Comparison of ENCODE assay signal across 21 cellular contexts in the genomic region with DNA sequence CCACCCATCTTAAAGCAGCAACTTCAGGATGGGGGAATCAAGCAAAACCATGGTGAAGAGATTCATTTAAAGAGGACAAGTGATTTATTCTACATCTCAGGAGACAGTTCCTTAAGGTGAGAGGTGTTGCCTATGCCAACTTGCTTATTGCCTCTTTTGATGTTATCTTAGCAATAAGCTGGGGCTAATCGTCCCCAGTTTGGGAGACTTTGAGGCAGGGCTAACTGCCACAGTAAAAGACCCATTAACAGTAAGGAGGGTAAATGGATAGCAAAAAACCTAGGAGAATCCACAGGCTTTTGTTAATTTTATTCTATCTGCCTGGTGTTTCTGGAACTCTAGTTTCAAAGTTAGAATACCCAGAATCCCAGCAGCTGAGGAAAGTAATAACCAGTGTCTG. TPM values are rescaled to one million over a fixed set of nuclear protein-coding genes. Genes with fewer than 3 reads are reported as not detected.
A peak's percentile ranks its signal among the peaks of the same experiment; 100 is the strongest.
DNase-seq lines count a peak whose midpoint lies in the region; TF ChIP-seq lines count a peak whose summit lies in the region.
"Had no signal": no experiment of that assay in that cellular context is flagged by ENCODE, and none has a peak within 500 bp of the region (broad histone marks: within the 10 kb centered on the region; RNA-seq: fewer than 3 reads in every experiment).

No MANE protein-coding gene starts in this region.

- H3K27me3 Mint-ChIP-seq in type B pancreatic cell: no peaks in the 10 kb centered on the region
- H3K27me3 Mint-ChIP-seq: activated T-cell treated with anti-CD3 and anti-CD28 coated beads, Interleukin-2, amount 50 U/mL, for 24 hours; memory B cell had no signal

- H3K4me3 ChIP-seq in A673 (ENCODE audit: low read depth, low read length, poor library complexity, severe bottlenecking): peak overlapping the region; percentile 32
- peak overlapping the region; percentile 27 to 30 for H3K4me3 ChIP-seq in ascending aorta
- peak overlapping the region; percentile 16 for H3K4me3 ChIP-seq in skeletal muscle cell (ENCODE audit: low read depth, low read length)
- H3K4me3 ChIP-seq: SJSA1 had no signal

- H3K4me1 Mint-ChIP-seq in type B pancreatic cell (ENCODE audit: unreplicated experiment): peaks cover 25% of the 10 kb centered on the region
- H3K4me1 Mint-ChIP-seq: activated CD4-positive, alpha-beta T cell treated with anti-CD3 and anti-CD28 coated beads, Interleukin-2, amount 10 ng/mL, durations not matched to agents 24 days and 14 days; CD4-positive, CD25-positive, alpha-beta regulatory T cell had no signal

- H3K36me3 Mint-ChIP-seq in type B pancreatic cell: no peaks in the 10 kb centered on the region
- H3K36me3 Mint-ChIP-seq: activated naive CD8-positive, alpha-beta T cell treated with anti-CD3 and anti-CD28 coated beads, Interleukin-2, amount 10 ng/mL, durations not matched to agents 7 days and 5 days; CD4-positive, CD25-positive, alpha-beta regulatory T cell; memory B cell had no signal

- H3K36me3 ChIP-seq in A673 (ENCODE audit: insufficient read depth, low read length, poor library complexity, severe bottlenecking) (no peaks in the 10 kb centered on the region), ascending aorta (no peaks in the 10 kb centered on the region)
- H3K36me3 ChIP-seq: SJSA1 had no signal

- no peak for DNase-seq in A673 (ENCODE audit: low spot score)
- no peak for DNase-seq in ascending aorta (ENCODE audit: low spot score in 2 of 2)
- no peak for DNase-seq in skeletal muscle cell (ENCODE audit: low read depth)
- no peak for DNase-seq in type B pancreatic cell (ENCODE audit: extremely low spot score, unreplicated experiment)
- DNase-seq in activated CD4-positive, alpha-beta T cell treated with anti-CD3 and anti-CD28 coated beads for 4 hours: no peak
- DNase-seq in Kasumi-1 (lab: John Stamatoyannopoulos, UW): no peak
- no peak for DNase-seq in central memory CD4-positive, alpha-beta T cell
- DNase-seq: ACHN; activated CD4-positive, alpha-beta T cell treated with anti-CD3 and anti-CD28 coated beads, Interleukin-2, amount 10 ng/mL, durations not matched to agents 24 days and 14 days; activated naive CD8-positive, alpha-beta T cell treated with anti-CD3 and anti-CD28 coated beads, Interleukin-2, amount 10 ng/mL, durations not matched to agents 7 days and 5 days; activated T-cell treated with anti-CD3 and anti-CD28 coated beads, Interleukin-2, amount 50 U/mL, for 24 hours; CD4-positive, CD25-positive, alpha-beta regulatory T cell; HFFc6; NCI-H187 treated with DMSO at 0.1 percent for 48 hours; NCI-H526; OCI-M1; stimulated activated CD4-positive, alpha-beta T cell treated with anti-CD3 and anti-CD28 coated beads, Interleukin-4, amount 100 ng/mL, for 24 hours; stimulated activated CD8-positive, alpha-beta memory T cell treated with anti-CD3 and anti-CD28 coated beads, Interleukin-4, amount 100 ng/mL, for 48 hours had no signal

- no peak overlapping the region for H3K4me3 Mint-ChIP-seq in type B pancreatic cell
- H3K4me3 Mint-ChIP-seq: activated CD4-positive, alpha-beta T cell treated with anti-CD3 and anti-CD28 coated beads, Interleukin-2, amount 10 ng/mL, durations not matched to agents 24 days and 14 days; activated naive CD8-positive, alpha-beta T cell treated with anti-CD3 and anti-CD28 coated beads, Interleukin-2, amount 10 ng/mL, durations not matched to agents 7 days and 5 days; activated T-cell treated with anti-CD3 and anti-CD28 coated beads, Interleukin-2, amount 50 U/mL, for 24 hours; CD4-positive, CD25-positive, alpha-beta regulatory T cell; memory B cell had no signal

- intact Hi-C loops in A673 (cut with micrococcal nuclease; ENCODE audit: unreplicated experiment): no loop called here
- intact Hi-C loops in ascending aorta (cut with DNase I): no loop called here

- no peak overlapping the region for H3K27ac Mint-ChIP-seq in type B pancreatic cell
- H3K27ac Mint-ChIP-seq: activated CD4-positive, alpha-beta T cell treated with anti-CD3 and anti-CD28 coated beads, Interleukin-2, amount 10 ng/mL, durations not matched to agents 24 days and 14 days; activated naive CD8-positive, alpha-beta T cell treated with anti-CD3 and anti-CD28 coated beads, Interleukin-2, amount 10 ng/mL, durations not matched to agents 7 days and 5 days; activated T-cell treated with anti-CD3 and anti-CD28 coated beads, Interleukin-2, amount 50 U/mL, for 24 hours; CD4-positive, CD25-positive, alpha-beta regulatory T cell; HFFc6 had no signal

- H3K27ac ChIP-seq in A673 (ENCODE audit: low read depth, low read length, poor library complexity, severe bottlenecking): peak overlapping the region; percentile 77
- H3K27ac ChIP-seq in ascending aorta: peak overlapping the region; percentile 21 to 52
- H3K27ac ChIP-seq in layer of hippocampus (ENCODE audit: low read depth, low read length): peak overlapping the region; percentile 92
- H3K27ac ChIP-seq: SJSA1 had no signal

- H3K9me3 ChIP-seq in A673 (ENCODE audit: low read depth, low read length, poor library complexity, severe bottlenecking) (no peaks in the 10 kb centered on the region), ascending aorta (no peaks in the 10 kb centered on the region)
- H3K9me3 ChIP-seq: SJSA1 had no signal

- H3K27me3 ChIP-seq in A673 (replicated peaks; ENCODE audit: insufficient read depth, low read depth, low read length, poor library complexity) (no peaks in the 10 kb centered on the region), ascending aorta (no peaks in the 10 kb centered on the region), layer of hippocampus (ENCODE audit: control insufficient read depth, insufficient read depth, low read length) (no peaks in the 10 kb centered on the region)

- H3K4me1 ChIP-seq in A673 (ENCODE audit: insufficient read depth, low read length, poor library complexity, severe bottlenecking) (peaks cover 35% of the 10 kb centered on the region), ascending aorta (peaks cover 0 to 9% of the 10 kb centered on the region in 2 donors)

- TF ChIP-seq CTCF in A673 (conservative IDR thresholded peaks at IDR 0.05; ENCODE audit: low read depth, low read length): no peak
- no peak for TF ChIP-seq CTCF in ascending aorta (IDR thresholded peaks at IDR 0.05)
- no peak for TF ChIP-seq CTCF in type B pancreatic cell (conservative IDR thresholded peaks at IDR 0.05)

- H3K9me3 Mint-ChIP-seq in type B pancreatic cell: peaks cover 8% of the 10 kb centered on the region
- H3K9me3 Mint-ChIP-seq: activated CD4-positive, alpha-beta T cell treated with anti-CD3 and anti-CD28 coated beads, Interleukin-2, amount 10 ng/mL, durations not matched to agents 24 days and 14 days; activated naive CD8-positive, alpha-beta T cell treated with anti-CD3 and anti-CD28 coated beads, Interleukin-2, amount 10 ng/mL, durations not matched to agents 7 days and 5 days; activated T-cell treated with anti-CD3 and anti-CD28 coated beads, Interleukin-2, amount 50 U/mL, for 24 hours; CD4-positive, CD25-positive, alpha-beta regulatory T cell; HFFc6; memory B cell had no signal

- POLR2A ChIA-PET in A673 (lab: Charles Lee; ENCODE audit: low non-redundant PET): no interaction called here

- BruUV-seq in A673 (replicated peaks; lab: Mats Ljungman, UMichigan): no TSS peak

- CTCF ChIA-PET in A673 (lab: Charles Lee): interaction anchor here (0.7 kb wide), 1 partner anchor 87 kb away, joined by 4 read pairs; no protein-coding TSS in a partner anchor

RNA-seq across cellular contexts. Expression of gene HERPUD2, which starts 22.1 kb away (rescaled TPM):
- total RNA-seq in A673 (2021) (23.1 and 23.3 TPM in 2 replicates), ascending aorta (69.8 TPM), type B pancreatic cell (ENCODE audit: low replicate concordance) (29.8 and 30.0 TPM in 2 replicates)

Comparison
In these comparisons a context has a peak if more than half of its experiments do, and no peak if none do; other contexts are left out.
1. H3K27ac ChIP-seq: peak in every context shown above with its lines; median percentile 92 in layer of hippocampus; 77 in A673; 36 in ascending aorta.